ENCODE assay signal across 31 cellular contexts in the genomic region with DNA sequence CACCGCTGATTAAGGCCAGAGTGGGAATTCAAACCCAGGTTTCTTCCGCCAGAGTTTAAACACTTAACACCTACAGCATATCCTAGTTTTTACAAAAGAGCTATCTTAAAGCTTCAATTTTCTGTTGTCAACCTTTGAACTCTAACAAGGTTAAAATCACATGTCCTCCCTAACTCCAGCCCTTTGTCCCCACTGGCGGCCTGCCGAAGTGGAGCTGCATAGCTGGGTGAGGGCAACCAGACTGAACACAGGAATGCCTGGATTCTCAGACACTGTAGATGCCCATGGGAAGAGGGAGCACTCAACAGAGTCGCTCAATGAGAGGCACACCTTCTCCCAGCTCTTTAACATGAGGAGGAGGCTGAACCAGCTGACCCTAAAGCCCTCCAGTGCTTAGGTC. TPM values are rescaled to one million over a fixed set of nuclear protein-coding genes. Genes with fewer than 3 reads are reported as not detected.
"Had no signal": no experiment of that assay in that cellular context is flagged by ENCODE, and none has a peak within 500 bp of the region (broad histone marks: within the 10 kb centered on the region; RNA-seq: fewer than 3 reads in every experiment).

No MANE protein-coding gene starts in this region.

- H3K36me3 ChIP-seq: adrenal gland, breast epithelium, esophagus muscularis mucosa, gastrocnemius medialis had no signal

- H3K27ac ChIP-seq: adrenal gland, breast epithelium, coronary artery, dorsolateral prefrontal cortex, esophagus muscularis mucosa, foreskin keratinocyte, gastrocnemius medialis had no signal

- H3K4me1 ChIP-seq: breast epithelium, esophagus muscularis mucosa, foreskin keratinocyte, gastrocnemius medialis had no signal

- H3K9me3 ChIP-seq: adrenal gland, breast epithelium, esophagus muscularis mucosa, gastrocnemius medialis had no signal

- ATAC-seq: activated CD4-positive, alpha-beta T cell treated with anti-CD3 and anti-CD28 coated beads for 36 hours; activated CD8-positive, alpha-beta memory T cell treated with anti-CD3 and anti-CD28 coated beads, Interleukin-2, amount 10 ng/mL, durations not matched to agents 7 days and 5 days; activated CD8-positive, alpha-beta T cell treated with anti-CD3 and anti-CD28 coated beads, Interleukin-2, amount 10 ng/mL, durations not matched to agents 7 days and 5 days; activated naive CD8-positive, alpha-beta T cell treated with anti-CD3 and anti-CD28 coated beads, Interleukin-2, amount 50 U/mL, for 24 hours; foreskin keratinocyte; gastrocnemius medialis had no signal

- DNase-seq: activated CD4-positive, alpha-beta memory T cell treated with anti-CD3 and anti-CD28 coated beads for 36 hours; activated CD4-positive, alpha-beta T cell treated with anti-CD3 and anti-CD28 coated beads for 36 hours; activated CD4-positive, alpha-beta T cell treated with anti-CD3 and anti-CD28 coated beads, Interleukin-2, amount 10 ng/mL, durations not matched to agents 24 days and 14 days; activated CD4-positive, CD25-positive, alpha-beta regulatory T cell; activated CD4-positive, CD25-positive, alpha-beta regulatory T cell treated with anti-CD3 and anti-CD28 coated beads, Interleukin-2, amount 50 U/mL, for 72 hours; activated CD8-positive, alpha-beta memory T cell treated with anti-CD3 and anti-CD28 coated beads, Interleukin-2, amount 10 ng/mL, durations not matched to agents 7 days and 5 days; activated CD8-positive, alpha-beta memory T cell treated with anti-CD3 and anti-CD28 coated beads, Interleukin-2, amount 50 U/mL, for 4 hours; activated CD8-positive, alpha-beta T cell treated with anti-CD3 and anti-CD28 coated beads, Interleukin-2, amount 10 ng/mL, durations not matched to agents 7 days and 5 days; activated effector memory CD4-positive, alpha-beta T cell treated with anti-CD3 and anti-CD28 coated beads, Interleukin-2, amount 50 U/mL, for 16 hours; activated naive CD4-positive, alpha-beta T cell treated with anti-CD3 and anti-CD28 coated beads for 36 hours; activated naive CD8-positive, alpha-beta T cell treated with anti-CD3 and anti-CD28 coated beads for 36 hours; activated naive CD8-positive, alpha-beta T cell treated with anti-CD3 and anti-CD28 coated beads, Interleukin-2, amount 50 U/mL, for 24 hours; activated T-cell treated with anti-CD3 and anti-CD28 coated beads, Interleukin-2, amount 50 U/mL, for 1 hour; activated T-cell treated with anti-CD3 and anti-CD28 coated beads, Interleukin-2, amount 50 U/mL, for 48 hours; adrenal gland; amygdala; effector memory CD4-positive, alpha-beta T cell; endodermal cell; erythroblast; foreskin keratinocyte; gastrocnemius medialis; glutamatergic neuron; T-helper 2 cell had no signal

- H3K4me3 ChIP-seq: adrenal gland, breast epithelium, coronary artery, dorsolateral prefrontal cortex, esophagus muscularis mucosa, gastrocnemius medialis had no signal

- H3K27me3 ChIP-seq: adrenal gland, breast epithelium, dorsolateral prefrontal cortex, esophagus muscularis mucosa, foreskin keratinocyte, gastrocnemius medialis had no signal

RNA-seq across cellular contexts. Expression of a gene that starts 59.1 kb away (rescaled TPM):
- total RNA-seq: activated CD4-positive, alpha-beta memory T cell treated with anti-CD3 and anti-CD28 coated beads for 36 hours; activated CD4-positive, alpha-beta T cell treated with anti-CD3 and anti-CD28 coated beads for 36 hours; activated CD8-positive, alpha-beta memory T cell treated with anti-CD3 and anti-CD28 coated beads for 36 hours; activated CD8-positive, alpha-beta memory T cell treated with anti-CD3 and anti-CD28 coated beads, Interleukin-2, amount 10 ng/mL, durations not matched to agents 7 days and 5 days; activated CD8-positive, alpha-beta T cell treated with anti-CD3 and anti-CD28 coated beads, Interleukin-2, amount 10 ng/mL, durations not matched to agents 7 days and 5 days; activated naive CD4-positive, alpha-beta T cell treated with anti-CD3 and anti-CD28 coated beads for 36 hours; activated naive CD8-positive, alpha-beta T cell treated with anti-CD3 and anti-CD28 coated beads for 36 hours; activated T-helper 2 cell treated with anti-CD3 and anti-CD28 coated beads, Interferon-gamma antibody, Interleukin-2, Interleukin-4, amounts not matched to agents 10 μg/mL and 5 μg/mL and 100 μg/mL, durations not matched to agents 14 hours and 24 hours and 36 hours; aorta; breast epithelium; cardiac septum; foreskin keratinocyte; gastrocnemius medialis had no signal
- polyA plus RNA-seq: aorta, foreskin keratinocyte had no signal
